In the genomic region with DNA sequence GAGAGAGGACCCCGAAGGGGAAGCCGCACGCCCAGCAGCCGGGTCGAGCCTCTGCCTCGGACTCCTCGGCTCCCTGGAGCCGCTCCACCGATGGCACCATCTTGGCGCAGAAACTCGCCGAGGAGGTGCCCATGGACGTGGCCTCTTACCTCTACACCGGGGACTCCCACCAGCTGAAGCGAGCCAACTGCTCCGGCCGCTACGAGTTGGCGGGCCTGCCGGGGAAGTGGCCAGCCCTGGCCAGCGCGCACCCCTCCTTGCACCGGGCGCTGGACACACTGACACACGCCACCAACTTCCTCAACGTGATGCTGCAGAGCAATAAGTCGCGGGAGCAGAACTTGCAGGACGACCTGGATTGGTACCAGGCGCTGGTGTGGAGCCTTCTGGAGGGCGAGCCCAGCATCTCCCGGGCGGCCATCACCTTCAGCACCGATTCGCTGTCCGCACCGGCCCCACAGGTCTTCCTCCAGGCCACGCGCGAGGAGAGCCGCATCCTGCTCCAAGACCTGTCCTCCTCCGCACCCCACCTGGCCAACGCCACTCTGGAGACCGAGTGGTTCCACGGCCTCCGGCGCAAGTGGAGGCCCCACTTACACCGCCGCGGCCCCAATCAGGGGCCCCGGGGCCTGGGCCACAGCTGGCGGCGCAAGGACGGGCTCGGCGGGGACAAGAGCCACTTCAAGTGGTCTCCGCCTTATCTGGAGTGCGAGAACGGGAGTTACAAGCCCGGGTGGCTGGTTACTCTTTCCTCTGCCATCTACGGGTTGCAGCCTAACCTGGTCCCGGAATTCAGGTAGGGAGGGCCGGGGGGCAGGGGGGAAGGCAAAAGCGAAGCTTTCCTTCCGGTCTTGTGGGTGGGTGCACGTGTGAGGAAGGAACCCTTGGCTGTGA, we compare ENCODE assay signal across 12 cellular contexts. TPM values are rescaled to one million over a fixed set of nuclear protein-coding genes. Genes with fewer than 3 reads are reported as not detected.
DNase-seq lines count a peak whose midpoint lies in the region; ATAC-seq and TF ChIP-seq lines count a peak whose summit lies in the region.
"Had no signal": no experiment of that assay in that cellular context is flagged by ENCODE, and none has a peak within 500 bp of the region (broad histone marks: within the 10 kb centered on the region; RNA-seq: fewer than 3 reads in every experiment).

No MANE protein-coding gene starts in this region.

- H3K27ac Mint-ChIP-seq in activated CD4-positive, alpha-beta T cell treated with anti-CD3 and anti-CD28 coated beads for 36 hours = no peak overlapping the region
- no peak overlapping the region for H3K27ac Mint-ChIP-seq in stimulated activated effector memory CD8-positive, alpha-beta T cell treated with anti-CD3 and anti-CD28 coated beads, Interleukin-12 subunit alpha, Interleukin-12 subunit beta, amount 100 ng/mL, for 72 hours
- H3K27ac Mint-ChIP-seq: CD4-positive, CD25-positive, alpha-beta regulatory T cell; stimulated activated naive CD8-positive, alpha-beta T cell treated with anti-CD3 and anti-CD28 coated beads, Interleukin-15, amount 100 ng/mL, for 72 hours had no signal

- H3K27me3 ChIP-seq in testis = no peaks in the 10 kb centered on the region

- H3K27ac ChIP-seq in VCaP (peak overlapping the region; percentile 89), testis (no peak overlapping the region)
- H3K27ac ChIP-seq: esophagus squamous epithelium had no signal

- 1 to 14% methylated on average over 11 to 55 of the region's 66 CpGs for WGBS in testis, 2 donors

- H3K9me3 Mint-ChIP-seq in activated CD4-positive, alpha-beta T cell treated with anti-CD3 and anti-CD28 coated beads for 36 hours (ENCODE audit: low read depth) = no peaks in the 10 kb centered on the region
- H3K9me3 Mint-ChIP-seq in stimulated activated effector memory CD8-positive, alpha-beta T cell treated with anti-CD3 and anti-CD28 coated beads, Interleukin-12 subunit alpha, Interleukin-12 subunit beta, amount 100 ng/mL, for 72 hours = peaks cover 4% of the 10 kb centered on the region

- H3K9me3 ChIP-seq in testis = no peaks in the 10 kb centered on the region
- H3K9me3 ChIP-seq: esophagus squamous epithelium had no signal

- no peaks in the 10 kb centered on the region for H3K36me3 ChIP-seq in testis (ENCODE audit: low read depth, missing control alignments)
- H3K36me3 ChIP-seq: esophagus squamous epithelium had no signal

- peak overlapping the region; percentile 9 to 57 for H3K4me3 ChIP-seq in testis

- H3K4me3 Mint-ChIP-seq in activated CD4-positive, alpha-beta T cell treated with anti-CD3 and anti-CD28 coated beads for 36 hours = no peak overlapping the region
- H3K4me3 Mint-ChIP-seq in stimulated activated effector memory CD8-positive, alpha-beta T cell treated with anti-CD3 and anti-CD28 coated beads, Interleukin-12 subunit alpha, Interleukin-12 subunit beta, amount 100 ng/mL, for 72 hours = no peak overlapping the region
- H3K4me3 Mint-ChIP-seq: CD4-positive, CD25-positive, alpha-beta regulatory T cell had no signal

- peaks cover 22% of the 10 kb centered on the region for H3K4me1 ChIP-seq in testis

- H3K27me3 Mint-ChIP-seq in activated CD4-positive, alpha-beta T cell treated with anti-CD3 and anti-CD28 coated beads for 36 hours = peaks cover 54% of the 10 kb centered on the region

- CTCF ChIA-PET in activated CD4-positive, alpha-beta T cell treated with anti-CD3 and anti-CD28 coated beads for 36 hours (lab: Charles Lee) = interaction anchor here (0.7 kb wide), 1 partner anchor 317 kb away, joined by 3 read pairs; no protein-coding TSS in a partner anchor

- peaks cover 6% of the 10 kb centered on the region for H3K4me1 Mint-ChIP-seq in activated CD4-positive, alpha-beta T cell treated with anti-CD3 and anti-CD28 coated beads for 36 hours
- H3K4me1 Mint-ChIP-seq in stimulated activated effector memory CD8-positive, alpha-beta T cell treated with anti-CD3 and anti-CD28 coated beads, Interleukin-12 subunit alpha, Interleukin-12 subunit beta, amount 100 ng/mL, for 72 hours = no peaks in the 10 kb centered on the region

- no peaks in the 10 kb centered on the region for H3K36me3 Mint-ChIP-seq in activated CD4-positive, alpha-beta T cell treated with anti-CD3 and anti-CD28 coated beads for 36 hours (ENCODE audit: low read depth)
- H3K36me3 Mint-ChIP-seq in stimulated activated effector memory CD8-positive, alpha-beta T cell treated with anti-CD3 and anti-CD28 coated beads, Interleukin-12 subunit alpha, Interleukin-12 subunit beta, amount 100 ng/mL, for 72 hours = no peaks in the 10 kb centered on the region
- H3K36me3 Mint-ChIP-seq: CD4-positive, CD25-positive, alpha-beta regulatory T cell had no signal

- intact Hi-C loops in activated CD4-positive, alpha-beta T cell treated with anti-CD3 and anti-CD28 coated beads for 36 hours (cut with DNase I, micrococcal nuclease) = loop anchor here in 1 of 2 experiments (10.0 kb wide), 1 partner anchor 1039 kb away; a partner anchor contains a TSS
- intact Hi-C loops in testis (cut with DNase I; ENCODE audit: low total_unique reads) = no loop called here

- no peak for TF ChIP-seq POLR2A in testis (IDR thresholded peaks at IDR 0.05)

- no peak for ATAC-seq in activated CD4-positive, alpha-beta T cell treated with anti-CD3 and anti-CD28 coated beads for 36 hours
- no peak for ATAC-seq in stimulated activated effector memory CD8-positive, alpha-beta T cell treated with anti-CD3 and anti-CD28 coated beads, Interleukin-12 subunit alpha, Interleukin-12 subunit beta, amount 100 ng/mL, for 72 hours
- no peak for ATAC-seq in GM21360 (IDR thresholded peaks at IDR 0.05; ENCODE audit: unreplicated experiment)

- DNase-seq in activated CD4-positive, alpha-beta T cell treated with anti-CD3 and anti-CD28 coated beads for 36 hours = peak; percentile 12
- no peak for DNase-seq in activated CD4-positive, alpha-beta T cell treated with anti-CD3 and anti-CD28 coated beads, Interleukin-2, amount 50 U/mL, for 4 hours
- peak; percentile 49 for DNase-seq in iPS-NIHi11 (ENCODE audit: low spot score)
- DNase-seq in testis = peak; percentile 65
- no peak for DNase-seq in stimulated activated effector memory CD8-positive, alpha-beta T cell treated with anti-CD3 and anti-CD28 coated beads, Interleukin-12 subunit alpha, Interleukin-12 subunit beta, amount 100 ng/mL, for 72 hours (ENCODE audit: low spot score in 2 of 2)
- DNase-seq in Kasumi-1 (lab: John Stamatoyannopoulos, UW) = no peak
- DNase-seq: CD4-positive, CD25-positive, alpha-beta regulatory T cell; esophagus squamous epithelium; OCI-M1 had no signal

- POLR2A ChIA-PET in activated CD4-positive, alpha-beta T cell treated with anti-CD3 and anti-CD28 coated beads for 36 hours (lab: Charles Lee) = no interaction called here

- TF ChIP-seq CTCF in VCaP (conservative IDR thresholded peaks at IDR 0.05) (no peak), testis (IDR thresholded peaks at IDR 0.05) (no peak)

RNA-seq across cellular contexts. Expression of a gene that starts 1.0 kb away (rescaled TPM):
- total RNA-seq in activated CD4-positive, alpha-beta T cell treated with anti-CD3 and anti-CD28 coated beads for 36 hours = not detected
- total RNA-seq in testis = 1 to 10 TPM; 2.0 to 2.5 TPM
- polyA plus RNA-seq in testis (ENCODE audit: insufficient read depth, low read depth, low replicate concordance) = 1.9 TPM
- total RNA-seq: CD4-positive, CD25-positive, alpha-beta regulatory T cell; esophagus squamous epithelium had no signal
- polyA plus RNA-seq: CD4-positive, CD25-positive, alpha-beta regulatory T cell had no signal

Comparison
In these comparisons a context has a peak if more than half of its experiments do, and no peak if none do; other contexts are left out.
1. DNase-seq: peak in activated CD4-positive, alpha-beta T cell treated with anti-CD3 and anti-CD28 coated beads for 36 hours (single experiment), iPS-NIHi11 (single experiment) and testis (single experiment); none in activated CD4-positive, alpha-beta T cell treated with anti-CD3 and anti-CD28 coated beads, Interleukin-2, amount 50 U/mL, for 4 hours (0 of 2), stimulated activated effector memory CD8-positive, alpha-beta T cell treated with anti-CD3 and anti-CD28 coated beads, Interleukin-12 subunit alpha, Interleukin-12 subunit beta, amount 100 ng/mL, for 72 hours (0 of 2) and Kasumi-1 (0 of 2).